In genomic region chr11:62508336-62509058, GRCh38 we compare ENCODE assay signal across 8 cellular contexts. TPM values are rescaled to one million over a fixed set of nuclear protein-coding genes. Genes with fewer than 3 reads are reported as not detected.
DNase-seq lines count a peak whose midpoint lies in the region; ATAC-seq and TF ChIP-seq lines count a peak whose summit lies in the region.

No MANE protein-coding gene starts in this region.

- peak overlapping the region; percentile 88 for H2AFZ ChIP-seq in osteoblast (ENCODE audit: low read length)

- DNase-seq in ELR (ENCODE audit: low read depth) (peak; percentile 66), MV-4-11 (lab: John Stamatoyannopoulos, UW) (peak; percentile 85), Right ventricle myocardium inferior (ENCODE audit: missing footprints) (peak; percentile 90), osteoblast (ENCODE audit: insufficient read length, low spot score, missing footprints) (peak; percentile 89), NCI-H128 (lab: John Stamatoyannopoulos, UW; ENCODE audit: unreplicated experiment) (no peak)
- peak; percentile 15 for DNase-seq in activated naive CD8-positive, alpha-beta T cell treated with anti-CD3 and anti-CD28 coated beads, Interleukin-2, amount 50 U/mL, for 24 hours

- peak; percentile 69 for TF ChIP-seq CTCF in osteoblast (IDR thresholded peaks at IDR 0.05; ENCODE audit: extremely low read depth, low read depth, low read length)

- peaks cover 26% of the 10 kb centered on the region for H3K4me1 ChIP-seq in osteoblast (ENCODE audit: insufficient read depth, low read length)

- H3K27ac Mint-ChIP-seq in activated naive CD8-positive, alpha-beta T cell treated with anti-CD3 and anti-CD28 coated beads, Interleukin-2, amount 50 U/mL, for 24 hours: no peak overlapping the region

- no peaks in the 10 kb centered on the region for H3K9me3 Mint-ChIP-seq in activated naive CD8-positive, alpha-beta T cell treated with anti-CD3 and anti-CD28 coated beads, Interleukin-2, amount 50 U/mL, for 24 hours

- no peaks in the 10 kb centered on the region for H3K9me3 ChIP-seq in osteoblast (ENCODE audit: low read depth, low read length)

- peaks cover 5% of the 10 kb centered on the region for H3K4me1 Mint-ChIP-seq in activated naive CD8-positive, alpha-beta T cell treated with anti-CD3 and anti-CD28 coated beads, Interleukin-2, amount 50 U/mL, for 24 hours

- no peaks in the 10 kb centered on the region for H3K36me3 Mint-ChIP-seq in activated naive CD8-positive, alpha-beta T cell treated with anti-CD3 and anti-CD28 coated beads, Interleukin-2, amount 50 U/mL, for 24 hours (ENCODE audit: low read depth)

- H3K36me3 ChIP-seq in osteoblast (ENCODE audit: insufficient read depth, low read length): no peaks in the 10 kb centered on the region

- peak overlapping the region; percentile 81 for H3K27ac ChIP-seq in osteoblast (ENCODE audit: low read depth, low read length)

- H3K79me2 ChIP-seq in osteoblast (ENCODE audit: insufficient read depth, low read length): no peaks in the 10 kb centered on the region

- peak overlapping the region; percentile 52 for H3K4me3 ChIP-seq in osteoblast (ENCODE audit: insufficient read depth, low read length)

- H3K27me3 Mint-ChIP-seq in activated naive CD8-positive, alpha-beta T cell treated with anti-CD3 and anti-CD28 coated beads, Interleukin-2, amount 50 U/mL, for 24 hours: peaks cover 2% of the 10 kb centered on the region

- intact Hi-C loops in Right ventricle myocardium inferior (cut with DNase I): loop anchor here (2.0 kb wide), 1 partner anchor 32 kb away; no protein-coding TSS in a partner anchor

- H3K4me2 ChIP-seq in osteoblast (ENCODE audit: insufficient read depth, low read length): peak overlapping the region; percentile 82

- H3K27me3 ChIP-seq in osteoblast (ENCODE audit: insufficient read depth, low read length): no peaks in the 10 kb centered on the region

- no peaks in the 10 kb centered on the region for H4K20me1 ChIP-seq in osteoblast (ENCODE audit: insufficient read depth, low read length)

- H3K4me3 Mint-ChIP-seq in activated naive CD8-positive, alpha-beta T cell treated with anti-CD3 and anti-CD28 coated beads, Interleukin-2, amount 50 U/mL, for 24 hours: no peak overlapping the region

- ATAC-seq in activated naive CD8-positive, alpha-beta T cell treated with anti-CD3 and anti-CD28 coated beads, Interleukin-2, amount 50 U/mL, for 24 hours: no peak
- peak; percentile 89 for ATAC-seq in Right ventricle myocardium inferior
- no peak for ATAC-seq in GM19463 (IDR thresholded peaks at IDR 0.05; ENCODE audit: unreplicated experiment)
- no peak for ATAC-seq in GM21360 (IDR thresholded peaks at IDR 0.05; ENCODE audit: unreplicated experiment)

RNA-seq across cellular contexts. Expression of gene AHNAK, which starts 38.1 kb away (rescaled TPM):
- total RNA-seq in Right ventricle myocardium inferior (332 TPM), osteoblast (646 and 720 TPM in 2 replicates)
